16 cellular contexts compared by ENCODE assay signal in the genomic region with DNA sequence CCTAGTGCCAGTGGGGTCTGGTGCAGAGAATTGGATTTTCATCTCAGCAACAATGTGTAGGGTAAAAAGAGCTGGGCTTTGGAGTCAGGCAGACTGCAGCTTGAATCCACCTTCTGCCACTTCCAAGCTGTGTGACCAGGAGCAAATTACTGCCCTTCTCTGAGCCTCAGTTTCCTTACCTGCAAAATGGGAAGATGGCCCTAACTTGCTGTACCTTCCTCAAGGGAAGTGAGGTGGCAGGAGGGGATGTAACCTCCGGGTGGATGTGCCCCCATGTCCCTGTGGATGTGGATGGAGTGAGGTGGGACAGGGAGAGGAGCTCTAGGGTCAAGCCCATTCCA.
DNase-seq lines count a peak whose midpoint lies in the region; ATAC-seq and FAIRE-seq lines count a peak whose summit lies in the region.
"Had no signal": no experiment of that assay in that cellular context is flagged by ENCODE, and none has a peak within 500 bp of the region (broad histone marks: within the 10 kb centered on the region; RNA-seq: fewer than 3 reads in every experiment).

No MANE protein-coding gene starts in this region.

- no peak for DNase-seq in activated CD4-positive, alpha-beta T cell treated with anti-CD3 and anti-CD28 coated beads for 36 hours
- DNase-seq in activated CD4-positive, alpha-beta T cell treated with anti-CD3 and anti-CD28 coated beads, Interleukin-2, amount 50 U/mL, for 1 hour: no peak
- no peak for DNase-seq in central memory CD8-positive, alpha-beta T cell (ENCODE audit: low spot score in 2 of 2)
- DNase-seq in naive thymus-derived CD8-positive, alpha-beta T cell: no peak
- no peak for DNase-seq in HTR-8/SVneo (ENCODE audit: insufficient read length, low spot score)
- DNase-seq in stimulated activated CD8-positive, alpha-beta memory T cell treated with anti-CD3 and anti-CD28 coated beads, Interleukin-4, amount 100 ng/mL, for 48 hours: no peak
- DNase-seq: colonic mucosa; GOT3; kidney glomerular epithelial cell; MM.1S; stimulated activated CD4-positive, alpha-beta T cell treated with anti-CD3 and anti-CD28 coated beads, Interleukin-2, amount 100 ng/mL, for 48 hours had no signal

- POLR2A ChIA-PET in activated CD4-positive, alpha-beta T cell treated with anti-CD3 and anti-CD28 coated beads for 36 hours (lab: Charles Lee): interaction anchor here (0.7 kb wide), 1 partner anchor 14 kb away, joined by 3 read pairs; no protein-coding TSS in a partner anchor
- POLR2A ChIA-PET in naive thymus-derived CD8-positive, alpha-beta T cell (lab: Charles Lee): interaction anchor here (0.6 to 1.1 kb wide), 7 partner anchors 10 to 674 kb away, joined by 3 to 5 read pairs (median 3); no protein-coding TSS in a partner anchor

- H3K9me3 Mint-ChIP-seq in activated CD4-positive, alpha-beta T cell treated with anti-CD3 and anti-CD28 coated beads for 36 hours (ENCODE audit: low read depth): no peaks in the 10 kb centered on the region
- no peaks in the 10 kb centered on the region for H3K9me3 Mint-ChIP-seq in IgD-negative memory B cell
- H3K9me3 Mint-ChIP-seq in central memory CD8-positive, alpha-beta T cell: no peaks in the 10 kb centered on the region
- H3K9me3 Mint-ChIP-seq in naive thymus-derived CD8-positive, alpha-beta T cell: no peaks in the 10 kb centered on the region
- H3K9me3 Mint-ChIP-seq: mesothelial cell of epicardium had no signal

- no peak overlapping the region for H3K27ac Mint-ChIP-seq in activated CD4-positive, alpha-beta T cell treated with anti-CD3 and anti-CD28 coated beads for 36 hours
- peak overlapping the region in 1 of 3 donors; percentile 50 for H3K27ac Mint-ChIP-seq in IgD-negative memory B cell
- peak overlapping the region; percentile 41 for H3K27ac Mint-ChIP-seq in central memory CD8-positive, alpha-beta T cell (ENCODE audit: low read depth)
- peak overlapping the region; percentile 20 to 87 (median 78) for H3K27ac Mint-ChIP-seq in naive thymus-derived CD8-positive, alpha-beta T cell
- H3K27ac Mint-ChIP-seq: CD14-positive monocyte, mesothelial cell of epicardium had no signal

- H3K4me3 Mint-ChIP-seq in activated CD4-positive, alpha-beta T cell treated with anti-CD3 and anti-CD28 coated beads for 36 hours: peak overlapping the region; percentile 53
- peak overlapping the region in 3 of 4 donors; percentile 20 to 60 (median 51) for H3K4me3 Mint-ChIP-seq in IgD-negative memory B cell
- peak overlapping the region; percentile 71 for H3K4me3 Mint-ChIP-seq in central memory CD8-positive, alpha-beta T cell
- peak overlapping the region; percentile 42 to 84 (median 74) for H3K4me3 Mint-ChIP-seq in naive thymus-derived CD8-positive, alpha-beta T cell

- intact Hi-C loops in activated CD4-positive, alpha-beta T cell treated with anti-CD3 and anti-CD28 coated beads for 36 hours (cut with DNase I, micrococcal nuclease): no loop called here

- no peak for ATAC-seq in activated CD4-positive, alpha-beta T cell treated with anti-CD3 and anti-CD28 coated beads for 36 hours
- no peak for ATAC-seq in central memory CD8-positive, alpha-beta T cell (replicated peaks; ENCODE audit: extremely low read depth, poor library complexity, severe bottlenecking)
- no peak for ATAC-seq in naive thymus-derived CD8-positive, alpha-beta T cell
- ATAC-seq in HG03565 (IDR thresholded peaks at IDR 0.05; ENCODE audit: unreplicated experiment): no peak

- H3K4me1 Mint-ChIP-seq in activated CD4-positive, alpha-beta T cell treated with anti-CD3 and anti-CD28 coated beads for 36 hours: peaks cover 52% of the 10 kb centered on the region
- H3K4me1 Mint-ChIP-seq in IgD-negative memory B cell: peaks cover 4 to 8% (median 4%) of the 10 kb centered on the region in 3 donors
- H3K4me1 Mint-ChIP-seq in central memory CD8-positive, alpha-beta T cell: peaks cover 47% of the 10 kb centered on the region
- peaks cover 30 to 77% (median 66%) of the 10 kb centered on the region in 4 donors for H3K4me1 Mint-ChIP-seq in naive thymus-derived CD8-positive, alpha-beta T cell

- no peak for FAIRE-seq in HTR-8/SVneo (lab: Jason Lieb, UNC)
- FAIRE-seq: astrocyte had no signal

- H3K36me3 Mint-ChIP-seq in activated CD4-positive, alpha-beta T cell treated with anti-CD3 and anti-CD28 coated beads for 36 hours (ENCODE audit: low read depth): no peaks in the 10 kb centered on the region
- H3K36me3 Mint-ChIP-seq in IgD-negative memory B cell: peaks cover 1% of the 10 kb centered on the region
- H3K36me3 Mint-ChIP-seq in central memory CD8-positive, alpha-beta T cell (ENCODE audit: insufficient read depth): peaks cover 4% of the 10 kb centered on the region
- H3K36me3 Mint-ChIP-seq in naive thymus-derived CD8-positive, alpha-beta T cell: no peaks in the 10 kb centered on the region
- H3K36me3 Mint-ChIP-seq: mesothelial cell of epicardium had no signal

- CTCF ChIA-PET in activated CD4-positive, alpha-beta T cell treated with anti-CD3 and anti-CD28 coated beads for 36 hours (lab: Charles Lee): interaction anchor here (0.6 to 1.1 kb wide), 3 partner anchors 127 to 612 kb away, joined by 3 to 4 read pairs (median 3); no protein-coding TSS in a partner anchor

- H3K27me3 Mint-ChIP-seq in activated CD4-positive, alpha-beta T cell treated with anti-CD3 and anti-CD28 coated beads for 36 hours: peaks cover 4% of the 10 kb centered on the region
- peaks cover 61% of the 10 kb centered on the region for H3K27me3 Mint-ChIP-seq in IgD-negative memory B cell
- peaks cover 35% of the 10 kb centered on the region for H3K27me3 Mint-ChIP-seq in central memory CD8-positive, alpha-beta T cell
- peaks cover 0 to 13% (median 10%) of the 10 kb centered on the region in 5 donors for H3K27me3 Mint-ChIP-seq in naive thymus-derived CD8-positive, alpha-beta T cell
